Comparison of ENCODE assay signal across 1 cellular context in the genomic region with DNA sequence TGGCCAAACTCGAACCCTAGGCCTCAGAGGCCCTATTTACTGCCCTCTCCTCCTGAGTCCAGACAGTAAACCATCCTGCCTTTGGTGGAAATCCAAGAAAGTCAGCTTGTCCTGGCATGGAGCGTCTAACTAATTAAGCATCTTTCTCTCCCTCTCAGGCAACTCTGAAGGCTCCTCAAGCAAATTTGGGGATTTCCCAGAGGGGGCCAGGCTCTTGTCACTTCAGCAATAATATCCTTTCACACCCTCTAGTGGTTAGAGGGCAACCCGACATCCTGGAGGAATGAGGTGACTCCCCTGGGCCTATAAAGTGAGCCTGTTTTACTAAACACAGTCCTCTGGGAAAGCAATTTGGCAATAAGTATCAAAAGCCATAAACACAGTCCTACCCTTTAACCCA.
TF ChIP-seq lines count a peak whose summit lies in the region.

No MANE protein-coding gene starts in this region.

TF ChIP-seq in Ishikawa, 13 proteins besides CTCF, POLR2A, EP300 and RAD21 (continued from another document):
- TF ChIP-seq, protein P1, sequence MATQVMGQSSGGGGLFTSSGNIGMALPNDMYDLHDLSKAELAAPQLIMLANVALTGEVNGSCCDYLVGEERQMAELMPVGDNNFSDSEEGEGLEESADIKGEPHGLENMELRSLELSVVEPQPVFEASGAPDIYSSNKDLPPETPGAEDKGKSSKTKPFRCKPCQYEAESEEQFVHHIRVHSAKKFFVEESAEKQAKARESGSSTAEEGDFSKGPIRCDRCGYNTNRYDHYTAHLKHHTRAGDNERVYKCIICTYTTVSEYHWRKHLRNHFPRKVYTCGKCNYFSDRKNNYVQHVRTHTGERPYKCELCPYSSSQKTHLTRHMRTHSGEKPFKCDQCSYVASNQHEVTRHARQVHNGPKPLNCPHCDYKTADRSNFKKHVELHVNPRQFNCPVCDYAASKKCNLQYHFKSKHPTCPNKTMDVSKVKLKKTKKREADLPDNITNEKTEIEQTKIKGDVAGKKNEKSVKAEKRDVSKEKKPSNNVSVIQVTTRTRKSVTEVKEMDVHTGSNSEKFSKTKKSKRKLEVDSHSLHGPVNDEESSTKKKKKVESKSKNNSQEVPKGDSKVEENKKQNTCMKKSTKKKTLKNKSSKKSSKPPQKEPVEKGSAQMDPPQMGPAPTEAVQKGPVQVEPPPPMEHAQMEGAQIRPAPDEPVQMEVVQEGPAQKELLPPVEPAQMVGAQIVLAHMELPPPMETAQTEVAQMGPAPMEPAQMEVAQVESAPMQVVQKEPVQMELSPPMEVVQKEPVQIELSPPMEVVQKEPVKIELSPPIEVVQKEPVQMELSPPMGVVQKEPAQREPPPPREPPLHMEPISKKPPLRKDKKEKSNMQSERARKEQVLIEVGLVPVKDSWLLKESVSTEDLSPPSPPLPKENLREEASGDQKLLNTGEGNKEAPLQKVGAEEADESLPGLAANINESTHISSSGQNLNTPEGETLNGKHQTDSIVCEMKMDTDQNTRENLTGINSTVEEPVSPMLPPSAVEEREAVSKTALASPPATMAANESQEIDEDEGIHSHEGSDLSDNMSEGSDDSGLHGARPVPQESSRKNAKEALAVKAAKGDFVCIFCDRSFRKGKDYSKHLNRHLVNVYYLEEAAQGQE (IDR thresholded peaks at IDR 0.05; ENCODE audit: low read depth) = no peak
- TF ChIP-seq NFIC (IDR thresholded peaks at IDR 0.05) (no peak), YY1 (IDR thresholded peaks at IDR 0.05; ENCODE audit: low read depth) (no peak), EGR1 (IDR thresholded peaks at IDR 0.05) (no peak)
